ENCODE assay signal across 23 cellular contexts in genomic region chr2:205580591-205580990, GRCh38.
A peak's percentile ranks its signal among the peaks of the same experiment; 100 is the strongest.
DNase-seq lines count a peak whose midpoint lies in the region; ATAC-seq and TF ChIP-seq lines count a peak whose summit lies in the region.
"Had no signal": no experiment of that assay in that cellular context is flagged by ENCODE, and none has a peak within 500 bp of the region (broad histone marks: within the 10 kb centered on the region; RNA-seq: fewer than 3 reads in every experiment).

No MANE protein-coding gene starts in this region.

- H3K36me3 ChIP-seq in mucosa of descending colon (ENCODE audit: low read depth) = no peaks in the 10 kb centered on the region
- H3K36me3 ChIP-seq: esophagus squamous epithelium had no signal

- H3K4me3 ChIP-seq in cardiac fibroblast (replicated peaks in 1 of 2; ENCODE audit: low read depth in 2 of 2, low read length in 2 of 2) = no peak overlapping the region
- no peak overlapping the region for H3K4me3 ChIP-seq in mucosa of descending colon
- H3K4me3 ChIP-seq: esophagus squamous epithelium, GM12878, lung, PC-9 had no signal

- DNase-seq in AG08396 (ENCODE audit: low spot score) (peak; percentile 21), HT1080 (ENCODE audit: low read depth) (peak; percentile 51), cardiac fibroblast (ENCODE audit: low read depth in 2 of 2) (peak; percentile 14 to 33), hepatic stellate cell (ENCODE audit: low spot score) (peak; percentile 14), NOMO-1 treated with DMSO at 0.1 percent for 48 hours (lab: John Stamatoyannopoulos, UW; ENCODE audit: unreplicated experiment) (no peak), NCI-H2081 treated with DMSO at 0.1 percent for 48 hours (lab: John Stamatoyannopoulos, UW) (no peak), mucosa of descending colon (no peak)
- DNase-seq: activated CD4-positive, alpha-beta T cell treated with anti-CD3 and anti-CD28 coated beads, Interleukin-2, amount 50 U/mL, for 48 hours; activated naive CD4-positive, alpha-beta T cell; amygdala; DMS 273 treated with DMSO at 0.1 percent for 48 hours; effector memory CD8-positive, alpha-beta T cell; esophagus squamous epithelium; GDM1; hypothalamus; islet precursor cell; naive B cell; NCI-H187 treated with DMSO at 0.1 percent for 48 hours; PC-9; right cardiac atrium had no signal

- intact Hi-C loops in mucosa of descending colon (cut with DNase I, micrococcal nuclease) = no loop called here

- H3K9me3 ChIP-seq in mucosa of descending colon = no peaks in the 10 kb centered on the region

- TF ChIP-seq CTCF in cardiac fibroblast (IDR thresholded peaks at IDR 0.05; ENCODE audit: low read depth, low read length) (no peak), mucosa of descending colon (IDR thresholded peaks at IDR 0.05) (no peak)

- ATAC-seq in mucosa of descending colon (no peak), GM21381 (IDR thresholded peaks at IDR 0.05; ENCODE audit: unreplicated experiment) (no peak)
- ATAC-seq: effector memory CD8-positive, alpha-beta T cell; GM12878; right cardiac atrium had no signal

- H3K4me1 ChIP-seq in mucosa of descending colon (ENCODE audit: low read depth) = no peaks in the 10 kb centered on the region
- H3K4me1 ChIP-seq: esophagus squamous epithelium had no signal

Comparison
In these comparisons a context has a peak if more than half of its experiments do, and no peak if none do; other contexts are left out.
1. DNase-seq: peak in AG08396 (single experiment), HT1080 (single experiment), cardiac fibroblast (2 of 2) and hepatic stellate cell (single experiment); none in NOMO-1 treated with DMSO at 0.1 percent for 48 hours (single experiment), NCI-H2081 treated with DMSO at 0.1 percent for 48 hours (single experiment) and mucosa of descending colon (0 of 3).